30 cellular contexts compared by ENCODE assay signal in the genomic region with DNA sequence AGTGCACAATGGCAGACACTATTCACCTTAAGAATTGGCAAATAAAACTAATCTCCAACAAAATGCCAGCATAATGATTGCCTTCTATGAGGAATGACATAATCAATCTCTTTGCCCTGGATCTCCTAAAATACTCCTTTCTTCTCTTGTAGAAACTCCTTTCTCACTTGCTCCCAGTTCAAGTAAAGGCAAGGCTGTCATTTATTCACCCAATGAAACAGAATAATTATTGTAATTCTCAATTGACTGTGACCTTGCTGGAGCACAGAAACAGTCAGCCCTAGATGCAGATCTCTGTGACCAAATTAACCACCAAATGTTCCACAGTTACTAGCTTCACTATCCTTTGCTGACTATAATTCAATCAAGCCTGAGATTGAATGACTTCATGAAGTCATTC.
"Had no signal": no experiment of that assay in that cellular context is flagged by ENCODE, and none has a peak within 500 bp of the region (broad histone marks: within the 10 kb centered on the region; RNA-seq: fewer than 3 reads in every experiment).

No MANE protein-coding gene starts in this region.

- DNase-seq: activated CD4-positive, alpha-beta memory T cell treated with anti-CD3 and anti-CD28 coated beads for 36 hours; activated CD4-positive, alpha-beta T cell treated with anti-CD3 and anti-CD28 coated beads for 48 hours; activated CD8-positive, alpha-beta memory T cell treated with anti-CD3 and anti-CD28 coated beads, Interleukin-2, amount 50 U/mL, for 4 hours; activated gamma-delta T cell; activated naive CD4-positive, alpha-beta T cell treated with anti-CD3 and anti-CD28 coated beads, Interleukin-2, amount 50 U/mL, for 16 hours; activated T-cell treated with anti-CD3 and anti-CD28 coated beads, Interleukin-2, amount 50 U/mL, for 24 hours; amniotic stem cell; brain microvascular endothelial cell; dorsolateral prefrontal cortex; foreskin keratinocyte; heart right ventricle; left ventricle myocardium inferior; posterior cingulate gyrus; right lobe of liver; stimulated activated CD4-positive, alpha-beta T cell treated with anti-CD3 and anti-CD28 coated beads, Interleukin-12 subunit alpha, Interleukin-12 subunit beta, amount 100 ng/mL, for 4 hours; stimulated activated CD4-positive, alpha-beta T cell treated with anti-CD3 and anti-CD28 coated beads, Interleukin-4, amount 100 ng/mL, for 1 hour; stimulated activated naive CD8-positive, alpha-beta T cell treated with anti-CD3 and anti-CD28 coated beads, Interleukin-15, Interleukin-2, amounts not matched to agents 100 U/mL and 50 U/mL, for 24 hours; T-helper 9 cell; testis; transverse colon had no signal

- H3K27ac ChIP-seq: brain microvascular endothelial cell, coronary artery, dorsolateral prefrontal cortex, esophagus muscularis mucosa, foreskin keratinocyte, heart right ventricle, left ventricle myocardium inferior, right lobe of liver, skin epidermis, testis, transverse colon, VCaP had no signal

- H3K27ac Mint-ChIP-seq: activated CD4-positive, alpha-beta memory T cell treated with anti-CD3 and anti-CD28 coated beads for 36 hours; activated T-cell treated with anti-CD3 and anti-CD28 coated beads, Interleukin-2, amount 50 U/mL, for 24 hours; T-helper 1 cell treated with Interleukin-12 subunit alpha and Interleukin-12 subunit beta and Interleukin-4 antibody, amounts not matched to agents 30 μg/mL and 1 μg/mL, for 36 hours had no signal

- H3K4me3 Mint-ChIP-seq: activated CD4-positive, alpha-beta memory T cell treated with anti-CD3 and anti-CD28 coated beads for 36 hours; activated T-cell treated with anti-CD3 and anti-CD28 coated beads, Interleukin-2, amount 50 U/mL, for 24 hours; nephron; T-helper 1 cell treated with Interleukin-12 subunit alpha and Interleukin-12 subunit beta and Interleukin-4 antibody, amounts not matched to agents 30 μg/mL and 1 μg/mL, for 36 hours had no signal

- H3K4me1 Mint-ChIP-seq: nephron had no signal

- ATAC-seq: activated CD4-positive, CD25-positive, alpha-beta regulatory T cell treated with anti-CD3 and anti-CD28 coated beads, Interleukin-2, amount 50 U/mL, for 24 hours; foreskin keratinocyte; heart right ventricle; right lobe of liver; stimulated activated naive CD8-positive, alpha-beta T cell treated with anti-CD3 and anti-CD28 coated beads, Interleukin-15, Interleukin-2, amounts not matched to agents 100 U/mL and 50 U/mL, for 24 hours had no signal

- FAIRE-seq: astrocyte, TTC549 had no signal

- H3K9me3 Mint-ChIP-seq: nephron had no signal

- H3K27me3 ChIP-seq: brain microvascular endothelial cell, dorsolateral prefrontal cortex, esophagus muscularis mucosa, foreskin keratinocyte, heart right ventricle, right lobe of liver, testis, transverse colon had no signal

- H3K9me3 ChIP-seq: esophagus muscularis mucosa, heart right ventricle, left ventricle myocardium inferior, right lobe of liver, testis, transverse colon had no signal

- H3K27me3 Mint-ChIP-seq: activated CD4-positive, alpha-beta memory T cell treated with anti-CD3 and anti-CD28 coated beads for 36 hours; activated T-cell treated with anti-CD3 and anti-CD28 coated beads, Interleukin-2, amount 50 U/mL, for 24 hours had no signal

- H3K4me1 ChIP-seq: foreskin keratinocyte, right lobe of liver, testis had no signal

- H3K4me3 ChIP-seq: coronary artery, dorsolateral prefrontal cortex, esophagus muscularis mucosa, heart right ventricle, left ventricle myocardium inferior, lung, right lobe of liver, skin epidermis, testis, transverse colon had no signal

- H3K36me3 ChIP-seq: brain microvascular endothelial cell, esophagus muscularis mucosa, heart right ventricle, left ventricle myocardium inferior had no signal

- H3K36me3 Mint-ChIP-seq: activated CD4-positive, alpha-beta memory T cell treated with anti-CD3 and anti-CD28 coated beads for 36 hours had no signal
